In genomic region chr15:70535071-70535954, GRCh38 we compare ENCODE assay signal across 10 cellular contexts.
DNase-seq lines count a peak whose midpoint lies in the region; ATAC-seq, FAIRE-seq and TF ChIP-seq lines count a peak whose summit lies in the region.
"Had no signal": no experiment of that assay in that cellular context is flagged by ENCODE, and none has a peak within 500 bp of the region (broad histone marks: within the 10 kb centered on the region; RNA-seq: fewer than 3 reads in every experiment).

No MANE protein-coding gene starts in this region.

- no peak overlapping the region for H3K4me2 ChIP-seq in Karpas-422 (ENCODE audit: low read depth, low read length, poor library complexity, severe bottlenecking)
- H3K4me2 ChIP-seq in HepG2 (ENCODE audit: low read depth, low read length) = no peak overlapping the region
- no peak overlapping the region for H3K4me2 ChIP-seq in PC-3 (ENCODE audit: low read length)

- H3K27me3 Mint-ChIP-seq in stimulated activated naive B cell treated with anti-CD40 and anti-IgM and Interleukin-4, amounts not matched to agents 10 μg/mL and 1 μg/mL and 100 μg/mL, for 72 hours = peaks cover 26 to 48% of the 10 kb centered on the region in 2 donors

- no peak for TF ChIP-seq RAD21 in HepG2 (CRISPR knock-in tag; IDR thresholded peaks at IDR 0.05)

- CTCF ChIA-PET in HepG2 (lab: Yijun Ruan, JAX; ENCODE audit: low intra/inter-chr PET ratio, low total read pairs) (no interaction called here), PC-3 (lab: Charles Lee) (no interaction called here)

- TF ChIP-seq CTCF in HepG2 (CRISPR knock-in tag; IDR thresholded peaks at IDR 0.05) (no peak), PC-3 (conservative IDR thresholded peaks at IDR 0.05; ENCODE audit: low read depth, low read length) (no peak)

- H3K27ac Mint-ChIP-seq in stimulated activated naive B cell treated with anti-CD40 and anti-IgM and Interleukin-4, amounts not matched to agents 10 μg/mL and 1 μg/mL and 100 μg/mL, for 72 hours = no peak overlapping the region

- no peak for FAIRE-seq in HepG2 (lab: Jason Lieb, UNC)

- DNase-seq in Karpas-422 = peak; percentile 47
- peak; percentile 66 for DNase-seq in activated CD4-positive, alpha-beta T cell treated with anti-CD3 and anti-CD28 coated beads for 48 hours
- DNase-seq in ecto neural progenitor cell (ENCODE audit: low spot score) = peak; percentile 43
- DNase-seq in stimulated activated naive B cell treated with anti-CD40 and anti-IgM and Interleukin-4, amounts not matched to agents 10 μg/mL and 1 μg/mL and 100 μg/mL, for 72 hours = no peak
- DNase-seq in HepG2 (ENCODE audit: low spot score) = no peak
- DNase-seq in PC-3 = no peak
- DNase-seq: NCI-H524 treated with DMSO at 0.1 percent for 48 hours had no signal

- H4K20me1 ChIP-seq in Karpas-422 (ENCODE audit: insufficient read depth, low read depth, low read length) (no peaks in the 10 kb centered on the region), HepG2 (ENCODE audit: insufficient read depth, low read length) (no peaks in the 10 kb centered on the region), PC-3 (ENCODE audit: low read length) (no peaks in the 10 kb centered on the region)

- H3K9ac ChIP-seq in Karpas-422 (ENCODE audit: low read length) (no peak overlapping the region), HepG2 (ENCODE audit: insufficient read depth, low read depth, low read length) (no peak overlapping the region), PC-3 (ENCODE audit: low read length) (no peak overlapping the region)

- H3K9me3 Mint-ChIP-seq in stimulated activated naive B cell treated with anti-CD40 and anti-IgM and Interleukin-4, amounts not matched to agents 10 μg/mL and 1 μg/mL and 100 μg/mL, for 72 hours = no peaks in the 10 kb centered on the region

- H3K27me3 ChIP-seq in Karpas-422 (ENCODE audit: low read length) (no peaks in the 10 kb centered on the region), HepG2 (ENCODE audit: control insufficient read depth in 1 of 2, insufficient read depth in 2 of 2, low read length in 2 of 2) (peaks cover 0 to 8% of the 10 kb centered on the region in 2 experiments; a peak in 1 of 5 replicates), PC-3 (ENCODE audit: low read length) (no peaks in the 10 kb centered on the region)
- H3K27me3 ChIP-seq: adrenal gland had no signal

- H3K4me1 Mint-ChIP-seq in stimulated activated naive B cell treated with anti-CD40 and anti-IgM and Interleukin-4, amounts not matched to agents 10 μg/mL and 1 μg/mL and 100 μg/mL, for 72 hours = peaks cover 19 to 24% of the 10 kb centered on the region in 2 donors

- no TSS peak for BruUV-seq in HepG2 (replicated peaks; lab: Mats Ljungman, UMichigan)
- BruUV-seq in PC-3 (replicated peaks; lab: Mats Ljungman, UMichigan) = no TSS peak

- in situ Hi-C loops in HepG2 (cut with HindIII; ENCODE audit: extremely low pct_ligation_motif_present, low pct_unique_long_range_greater_than_20kb) = no loop called here

- no peaks in the 10 kb centered on the region for H3K36me3 Mint-ChIP-seq in stimulated activated naive B cell treated with anti-CD40 and anti-IgM and Interleukin-4, amounts not matched to agents 10 μg/mL and 1 μg/mL and 100 μg/mL, for 72 hours

- no peaks in the 10 kb centered on the region for H3F3A ChIP-seq in PC-3 (ENCODE audit: low read length, unreplicated experiment)

- 43% methylated on average over 11 of the region's 11 CpGs for whole genome bisulfite sequencing in HepG2 (ENCODE audit: low lambda C conversion rate)

- no peak overlapping the region for H2AFZ ChIP-seq in Karpas-422 (ENCODE audit: low read length)
- no peak overlapping the region for H2AFZ ChIP-seq in HepG2 (ENCODE audit: low read length)
- no peak overlapping the region for H2AFZ ChIP-seq in PC-3 (ENCODE audit: low read length)

- H3K79me2 ChIP-seq in Karpas-422 (ENCODE audit: low read length) (no peaks in the 10 kb centered on the region), HepG2 (ENCODE audit: insufficient read depth, low read length) (no peaks in the 10 kb centered on the region), PC-3 (ENCODE audit: low read length) (no peaks in the 10 kb centered on the region)

- POLR2A ChIA-PET in HepG2 (lab: Yijun Ruan, JAX) = no interaction called here
- POLR2A ChIA-PET in PC-3 (lab: Charles Lee; ENCODE audit: unreplicated experiment) = no interaction called here

- peak; percentile 46 to 47 for ATAC-seq in stimulated activated naive B cell treated with anti-CD40 and anti-IgM and Interleukin-4, amounts not matched to agents 10 μg/mL and 1 μg/mL and 100 μg/mL, for 72 hours (replicated peaks)
- ATAC-seq in HG03342 (IDR thresholded peaks at IDR 0.05; ENCODE audit: unreplicated experiment) (no peak), HepG2 (no peak), HG02642 (IDR thresholded peaks at IDR 0.05; ENCODE audit: poor library complexity, unreplicated experiment) (no peak), PC-3 (no peak)

- H3K4me3 ChIP-seq in Karpas-422 (ENCODE audit: low read length) (no peak overlapping the region), HepG2 (replicated peaks in 1 of 3; ENCODE audit: insufficient read depth in 1 of 3, low read depth in 2 of 3, low read length in 3 of 3) (no peak overlapping the region), PC-3 (ENCODE audit: low read length) (no peak overlapping the region)
- H3K4me3 ChIP-seq: adrenal gland had no signal

- no peak for TF ChIP-seq POLR2A in HepG2 (IDR thresholded peaks at IDR 0.05; ENCODE audit: insufficient read depth in 1 of 2, low read depth in 2 of 2, low read length in 2 of 2)

- no peak overlapping the region for H3K4me3 Mint-ChIP-seq in stimulated activated naive B cell treated with anti-CD40 and anti-IgM and Interleukin-4, amounts not matched to agents 10 μg/mL and 1 μg/mL and 100 μg/mL, for 72 hours

- H3K4me1 ChIP-seq in Karpas-422 (ENCODE audit: low read length) (no peaks in the 10 kb centered on the region), HepG2 (ENCODE audit: insufficient read depth, low read length) (peaks cover 13% of the 10 kb centered on the region), PC-3 (ENCODE audit: insufficient read depth, low read length) (peaks cover 11% of the 10 kb centered on the region)
- H3K4me1 ChIP-seq: adrenal gland had no signal

- intact Hi-C loops in HepG2 (cut with micrococcal nuclease; ENCODE audit: unreplicated experiment) = no loop called here
- intact Hi-C loops in PC-3 (cut with micrococcal nuclease) = no loop called here

- no peaks in the 10 kb centered on the region for H3K9me2 ChIP-seq in Karpas-422 (replicated peaks; ENCODE audit: insufficient read depth, low read length)
- no peaks in the 10 kb centered on the region for H3K9me2 ChIP-seq in PC-3 (replicated peaks; ENCODE audit: low read length)

- H3K9me3 ChIP-seq in Karpas-422 (ENCODE audit: low read length) = no peaks in the 10 kb centered on the region
- H3K9me3 ChIP-seq in HepG2 (ENCODE audit: low read length) = no peaks in the 10 kb centered on the region
- H3K9me3 ChIP-seq in PC-3 (ENCODE audit: low read length) = no peaks in the 10 kb centered on the region
- H3K9me3 ChIP-seq: adrenal gland had no signal

- no peak for TF ChIP-seq EP300 in HepG2 (IDR thresholded peaks at IDR 0.05; ENCODE audit: low read depth in 2 of 2, low read length in 2 of 2)
- TF ChIP-seq EP300 in HepG2 (CRISPR knock-in tag; IDR thresholded peaks at IDR 0.05; ENCODE audit: borderline replicate concordance) = no peak

- H3K36me3 ChIP-seq in Karpas-422 (ENCODE audit: insufficient read depth, low read length) = no peaks in the 10 kb centered on the region
- H3K36me3 ChIP-seq in HepG2 (replicated peaks in 1 of 2; ENCODE audit: control insufficient read depth in 1 of 2, insufficient read depth in 2 of 2, low read length in 2 of 2) = no peaks in the 10 kb centered on the region
- H3K36me3 ChIP-seq in PC-3 (ENCODE audit: low read depth, low read length) = no peaks in the 10 kb centered on the region
- H3K36me3 ChIP-seq: adrenal gland had no signal

- H3K27ac ChIP-seq in Karpas-422 (ENCODE audit: low read length) = no peak overlapping the region
- H3K27ac ChIP-seq in HepG2 (ENCODE audit: extremely low read length, insufficient read depth, low read length) = no peak overlapping the region
- H3K27ac ChIP-seq in PC-3 (ENCODE audit: low read length) = no peak overlapping the region
- H3K27ac ChIP-seq: adrenal gland had no signal

TF ChIP-seq in HepG2, 621 proteins besides CTCF, POLR2A, EP300 and RAD21:
- TF ChIP-seq NPAS2 (CRISPR knock-in tag; IDR thresholded peaks at IDR 0.05; ENCODE audit: borderline replicate concordance) (no peak), ARID3A (IDR thresholded peaks at IDR 0.05; ENCODE audit: low read depth, low read length) (no peak), TSC22D2 (CRISPR knock-in tag; IDR thresholded peaks at IDR 0.05; ENCODE audit: borderline replicate concordance) (no peak), FOXA1 (IDR thresholded peaks at IDR 0.05) (no peak), FOXA1 (CRISPR knock-in tag; IDR thresholded peaks at IDR 0.05) (no peak), ZNF563 (CRISPR knock-in tag; IDR thresholded peaks at IDR 0.05) (no peak), PHF5A (CRISPR knock-in tag; IDR thresholded peaks at IDR 0.05; ENCODE audit: low read depth, unreplicated experiment) (no peak), GPN1 (CRISPR knock-in tag; IDR thresholded peaks at IDR 0.05; ENCODE audit: borderline replicate concordance) (no peak), SP2 (CRISPR knock-in tag; IDR thresholded peaks at IDR 0.05) (no peak)

Comparison
In these comparisons a context has a peak if more than half of its experiments do, and no peak if none do; other contexts are left out.
1. DNase-seq: peak in Karpas-422 (single experiment), activated CD4-positive, alpha-beta T cell treated with anti-CD3 and anti-CD28 coated beads for 48 hours (single experiment) and ecto neural progenitor cell (single experiment); none in stimulated activated naive B cell treated with anti-CD40 and anti-IgM and Interleukin-4, amounts not matched to agents 10 μg/mL and 1 μg/mL and 100 μg/mL, for 72 hours (single experiment), HepG2 (single experiment) and PC-3 (single experiment).
2. ATAC-seq: peak in stimulated activated naive B cell treated with anti-CD40 and anti-IgM and Interleukin-4, amounts not matched to agents 10 μg/mL and 1 μg/mL and 100 μg/mL, for 72 hours (2 of 2); none in HG03342 (single experiment), HepG2 (single experiment), HG02642 (single experiment) and PC-3 (single experiment).